ENCODE assay signal across 1 cellular context in genomic region chr10:77386833-77387232, GRCh38.
A peak's percentile ranks its signal among the peaks of the same experiment; 100 is the strongest.
TF ChIP-seq lines count a peak whose summit lies in the region.

No MANE protein-coding gene starts in this region.

TF ChIP-seq in SK-N-SH, 30 proteins besides CTCF, POLR2A, EP300 and RAD21 (continued from another document):
- TF ChIP-seq NFIC (IDR thresholded peaks at IDR 0.05; ENCODE audit: borderline replicate concordance) (0 out of 2 replicates have a peak, but pooled peaks have one; percentile 45), RFX5 (IDR thresholded peaks at IDR 0.05; ENCODE audit: low read length) (no peak), YY1 (IDR thresholded peaks at IDR 0.05; ENCODE audit: low read depth) (peak; percentile 35; the same call in 1 of the 2 replicates), JUND (IDR thresholded peaks at IDR 0.05) (peak; percentile 79), ELF1 (IDR thresholded peaks at IDR 0.05) (peak; percentile 26; the same call in 1 of the 2 replicates), RXRA (IDR thresholded peaks at IDR 0.05; ENCODE audit: borderline replicate concordance, low read depth) (peak; percentile 32; the same call in 1 of the 2 replicates)
